Comparison of ENCODE assay signal across 16 cellular contexts in genomic region chr10:132846631-132847415, GRCh38.
"Had no signal": no experiment of that assay in that cellular context is flagged by ENCODE, and none has a peak within 500 bp of the region (broad histone marks: within the 10 kb centered on the region; RNA-seq: fewer than 3 reads in every experiment).

No MANE protein-coding gene starts in this region.

- H3K4me1 ChIP-seq: psoas muscle, right lobe of liver, suprapubic skin had no signal

- DNase-seq: activated B cell treated with CpG ODN at 0.5 μM for 24 hours; activated CD4-positive, alpha-beta T cell treated with anti-CD3 and anti-CD28 coated beads, Interleukin-2, amount 50 U/mL, for 1 hour; activated naive CD8-positive, alpha-beta T cell treated with anti-CD3 and anti-CD28 coated beads, Interleukin-2, amount 50 U/mL, for 24 hours; activated T-cell treated with anti-CD3 and anti-CD28 coated beads, Interleukin-2, amount 50 U/mL, for 72 hours; cortex of kidney; effector CD8-positive, alpha-beta T cell; heart right ventricle; naive thymus-derived CD4-positive, alpha-beta T cell; right lobe of liver; stimulated activated naive CD4-positive, alpha-beta T cell; T-helper 17 cell had no signal

- H3K27ac ChIP-seq: heart right ventricle, psoas muscle, right lobe of liver, suprapubic skin had no signal

- H3K27me3 ChIP-seq: right lobe of liver had no signal

- H3K27ac Mint-ChIP-seq: activated B cell treated with CpG ODN at 0.5 μM for 24 hours; activated naive CD8-positive, alpha-beta T cell treated with anti-CD3 and anti-CD28 coated beads, Interleukin-2, amount 50 U/mL, for 24 hours; activated T-cell treated with anti-CD3 and anti-CD28 coated beads, Interleukin-2, amount 50 U/mL, for 72 hours; T-helper 17 cell had no signal

- H3K36me3 ChIP-seq: heart right ventricle, right lobe of liver, suprapubic skin had no signal

- H3K4me3 ChIP-seq: heart right ventricle, psoas muscle, right lobe of liver, suprapubic skin had no signal

- FAIRE-seq: astrocyte, frontal cortex, TTC549 had no signal

- H3K9me3 ChIP-seq: right lobe of liver had no signal
